ENCODE assay signal across 21 cellular contexts in genomic region chr11:93606314-93606713, GRCh38.
"Had no signal": no experiment of that assay in that cellular context is flagged by ENCODE, and none has a peak within 500 bp of the region (broad histone marks: within the 10 kb centered on the region; RNA-seq: fewer than 3 reads in every experiment).

No MANE protein-coding gene starts in this region.

- H3K4me3 Mint-ChIP-seq: T-cell had no signal

- H3K9me3 Mint-ChIP-seq: T-cell had no signal

- H3K4me1 Mint-ChIP-seq: T-cell had no signal

- H3K9ac ChIP-seq: KMS-11, SK-N-SH had no signal

- H3K27ac ChIP-seq: KMS-11, RWPE1 had no signal

- H3K27ac Mint-ChIP-seq: T-cell had no signal

- ATAC-seq: Panc1, PC-3, T-cell had no signal

- H3K4me2 ChIP-seq: KMS-11, SK-N-SH had no signal

- DNase-seq: IMR-90; Kasumi-1; MM.1S; NCI-H1105; NCI-H146; NCI-H1694 treated with DMSO at 0.1 percent for 48 hours; NCI-H1930; NCI-H2107; NCI-H2227 treated with DMSO at 0.1 percent for 48 hours; NCI-H524; NCI-H526 treated with DMSO at 0.1 percent for 48 hours; NCI-H748 treated with DMSO at 0.1 percent for 48 hours; NK-92 treated with Interleukin-12 subunit alpha and Interleukin-12 subunit beta, amount 100 ng/mL, for 24 hours; SHP77; SK-N-SH; SW 1271; T-cell had no signal

- H3K9me3 ChIP-seq: SK-N-SH had no signal

- H3K27me3 Mint-ChIP-seq: T-cell had no signal

- H3K36me3 Mint-ChIP-seq: T-cell had no signal
